Comparison of ENCODE assay signal across 11 cellular contexts in the genomic region with DNA sequence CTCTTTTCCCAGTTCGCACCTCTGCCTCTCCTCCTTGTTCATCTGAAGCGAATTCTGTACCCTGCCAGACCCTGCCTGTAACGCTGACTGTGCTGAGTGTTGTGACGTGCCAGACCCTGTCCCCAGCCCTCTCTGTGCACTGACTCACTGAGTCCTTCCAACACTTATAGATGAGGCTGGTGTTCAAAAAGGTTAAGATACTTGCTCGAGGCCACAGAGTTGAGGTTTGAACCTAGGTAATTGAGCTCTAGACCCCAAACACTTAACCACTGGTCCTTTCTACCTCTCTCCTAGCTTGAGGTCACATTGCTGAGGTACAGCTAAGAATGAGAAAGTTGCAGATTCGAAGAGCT. TPM values are rescaled to one million over a fixed set of nuclear protein-coding genes. Genes with fewer than 3 reads are reported as not detected.
DNase-seq lines count a peak whose midpoint lies in the region; ATAC-seq and TF ChIP-seq lines count a peak whose summit lies in the region.
"Had no signal": no experiment of that assay in that cellular context is flagged by ENCODE, and none has a peak within 500 bp of the region (broad histone marks: within the 10 kb centered on the region; RNA-seq: fewer than 3 reads in every experiment).

No MANE protein-coding gene starts in this region.

- peak overlapping the region in 1 of 5 donors; percentile 32 for H3K27ac ChIP-seq in adrenal gland

- H3K9me3 ChIP-seq in adrenal gland (replicated peaks in 1 of 3), result no peaks in the 10 kb centered on the region
- H3K9me3 ChIP-seq: HAP-1, testis had no signal

- no peaks in the 10 kb centered on the region for H3K27me3 Mint-ChIP-seq in activated T-helper 17 cell treated with anti-CD3 and anti-CD28 coated beads, Interleukin-2, amount 50 U/mL, for 72 hours
- no peaks in the 10 kb centered on the region for H3K27me3 Mint-ChIP-seq in neural crest cell (ENCODE audit: low read depth)

- in situ Hi-C loops in GM13977 (cut with MboI; ENCODE audit: low pct_unique_long_range_greater_than_20kb, low sequenced_read_pairs, unreplicated experiment), result no loop called here

- no peak overlapping the region for H3K4me3 ChIP-seq in adrenal gland
- H3K4me3 ChIP-seq: HAP-1, testis had no signal

- H3K4me1 ChIP-seq in adrenal gland (replicated peaks in 1 of 2), result no peaks in the 10 kb centered on the region

- intact Hi-C loops in adrenal gland (cut with DNase I), result no loop called here

- peak overlapping the region; percentile 98 for H3K27ac Mint-ChIP-seq in activated T-helper 17 cell treated with anti-CD3 and anti-CD28 coated beads, Interleukin-2, amount 50 U/mL, for 72 hours
- H3K27ac Mint-ChIP-seq in neural crest cell (ENCODE audit: unreplicated experiment), result peak overlapping the region; percentile 85

- no peak for TF ChIP-seq CTCF in GM13977 (IDR thresholded peaks at IDR 0.05; ENCODE audit: extremely low read depth, insufficient read depth, missing control alignments)
- TF ChIP-seq CTCF in neural crest cell (conservative IDR thresholded peaks at IDR 0.05), result no peak
- no peak for TF ChIP-seq CTCF in adrenal gland (IDR thresholded peaks at IDR 0.05)

- 75 to 90% (median 83%) methylated on average over 6 of the region's 6 CpGs for WGBS in adrenal gland, 4 donors

- DNase-seq in GM13977 (ENCODE audit: low spot score) (peak; percentile 38), neural crest cell (ENCODE audit: low read depth, low spot score) (no peak), NCI-H1417 (lab: John Stamatoyannopoulos, UW) (no peak), GM19238 (ENCODE audit: insufficient read length, low spot score) (no peak), NCI-H2196 treated with DMSO at 0.1 percent for 48 hours (lab: John Stamatoyannopoulos, UW; ENCODE audit: unreplicated experiment) (no peak), adrenal gland (no peak)
- DNase-seq: NCI-H774, testis had no signal

- H3K4me1 Mint-ChIP-seq in activated T-helper 17 cell treated with anti-CD3 and anti-CD28 coated beads, Interleukin-2, amount 50 U/mL, for 72 hours, result peaks cover 43% of the 10 kb centered on the region
- peaks cover 32% of the 10 kb centered on the region for H3K4me1 Mint-ChIP-seq in neural crest cell

- peaks cover 4% of the 10 kb centered on the region for H3K9me3 Mint-ChIP-seq in activated T-helper 17 cell treated with anti-CD3 and anti-CD28 coated beads, Interleukin-2, amount 50 U/mL, for 72 hours
- no peaks in the 10 kb centered on the region for H3K9me3 Mint-ChIP-seq in neural crest cell

- no peaks in the 10 kb centered on the region for H3K36me3 ChIP-seq in adrenal gland (replicated peaks in 1 of 2)
- H3K36me3 ChIP-seq: HAP-1 had no signal

- H3K27me3 ChIP-seq in adrenal gland, result no peaks in the 10 kb centered on the region
- H3K27me3 ChIP-seq: testis had no signal

- peaks cover 5% of the 10 kb centered on the region for H3K36me3 Mint-ChIP-seq in activated T-helper 17 cell treated with anti-CD3 and anti-CD28 coated beads, Interleukin-2, amount 50 U/mL, for 72 hours (ENCODE audit: low read depth)
- no peaks in the 10 kb centered on the region for H3K36me3 Mint-ChIP-seq in neural crest cell (ENCODE audit: low read depth)

- ATAC-seq in HG02610 (IDR thresholded peaks at IDR 0.05; ENCODE audit: unreplicated experiment), result peak; percentile 23
- ATAC-seq in activated T-helper 17 cell treated with anti-CD3 and anti-CD28 coated beads, Interleukin-2, amount 50 U/mL, for 72 hours (replicated peaks), result peak; percentile 89

- H3K4me3 Mint-ChIP-seq in activated T-helper 17 cell treated with anti-CD3 and anti-CD28 coated beads, Interleukin-2, amount 50 U/mL, for 72 hours, result peak overlapping the region; percentile 82
- H3K4me3 Mint-ChIP-seq in neural crest cell, result no peak overlapping the region

- TF ChIP-seq POLR2A in adrenal gland (IDR thresholded peaks at IDR 0.05), result no peak

RNA-seq across cellular contexts. Expression of a gene that starts 45.7 kb away (rescaled TPM):
- 10 to 100 TPM; 36.9 to 39.4 TPM for total RNA-seq in activated T-helper 17 cell treated with anti-CD3 and anti-CD28 coated beads, Interleukin-2, amount 50 U/mL, for 72 hours
- total RNA-seq in neural crest cell (14.1 and 15.7 TPM in 2 replicates), adrenal gland (10 to 100 TPM in 7 of 8 donors, 1 to 10 TPM in 1; 6.6 to 47.9 (median 19.7) TPM)
- 10 to 100 TPM in 1 of 3 donors, 1 to 10 TPM in 2; 8.0 to 14.7 (median 8.6) TPM for polyA plus RNA-seq in adrenal gland
